Comparison of ENCODE assay signal across 23 cellular contexts in the genomic region with DNA sequence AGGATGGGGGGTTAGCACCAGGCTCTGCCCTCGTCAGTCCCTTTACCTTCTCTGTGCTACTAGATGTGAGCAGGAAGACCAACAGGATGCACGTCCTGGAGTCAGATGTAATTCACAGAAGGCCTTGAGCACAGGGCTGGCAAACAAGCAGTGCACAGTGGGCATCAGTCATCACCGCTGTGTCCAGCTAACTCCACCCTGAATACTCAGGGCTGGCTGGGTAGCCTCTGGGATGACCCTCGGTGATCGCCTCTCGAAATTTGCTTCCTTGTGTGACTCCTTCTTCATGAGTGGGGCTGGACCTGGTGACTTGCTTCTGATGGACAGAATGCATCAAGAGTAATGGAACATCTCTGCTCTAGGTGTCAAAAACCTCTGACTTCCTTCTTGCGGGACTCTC.
"Had no signal": no experiment of that assay in that cellular context is flagged by ENCODE, and none has a peak within 500 bp of the region (broad histone marks: within the 10 kb centered on the region; RNA-seq: fewer than 3 reads in every experiment).

No MANE protein-coding gene starts in this region.

- FAIRE-seq: islet of Langerhans had no signal

- H3K4me1 ChIP-seq: ascending aorta, gastrocnemius medialis had no signal

- H3K9me3 ChIP-seq: ascending aorta, gastrocnemius medialis, right lobe of liver, upper lobe of left lung had no signal

- DNase-seq: activated CD4-positive, alpha-beta T cell treated with anti-CD3 and anti-CD28 coated beads for 4 hours; activated CD4-positive, alpha-beta T cell treated with anti-CD3 and anti-CD28 coated beads, Interleukin-2, amount 50 U/mL, for 48 hours; activated CD8-positive, alpha-beta memory T cell treated with anti-CD3 and anti-CD28 coated beads, Interleukin-2, amount 50 U/mL, for 48 hours; activated gamma-delta T cell; activated naive CD4-positive, alpha-beta T cell treated with anti-CD3 and anti-CD28 coated beads, Interleukin-2, amount 10 ng/mL, durations not matched to agents 7 days and 5 days; activated naive CD8-positive, alpha-beta T cell treated with anti-CD3 and anti-CD28 coated beads, Interleukin-2, amount 10 ng/mL, durations not matched to agents 7 days and 5 days; activated T-cell treated with anti-CD3 and anti-CD28 coated beads, Interleukin-2, amount 50 U/mL, for 24 hours; brain microvascular endothelial cell; central memory CD4-positive, alpha-beta T cell; dermis blood vessel endothelial cell; effector CD8-positive, alpha-beta T cell; gastrocnemius medialis; glutamatergic neuron; left ventricle myocardium superior; right lobe of liver; stimulated activated CD4-positive, alpha-beta T cell treated with anti-CD3 and anti-CD28 coated beads, Interleukin-12 subunit alpha, Interleukin-12 subunit beta, amount 100 ng/mL, for 4 hours; stimulated activated CD4-positive, alpha-beta T cell treated with anti-CD3 and anti-CD28 coated beads, Interleukin-4, amount 100 ng/mL, for 1 hour; stimulated activated naive CD8-positive, alpha-beta T cell treated with anti-CD3 and anti-CD28 coated beads, Interleukin-15, Interleukin-2, amounts not matched to agents 100 U/mL and 50 U/mL, for 24 hours; T-helper 1 cell; upper lobe of left lung had no signal

- ATAC-seq: gastrocnemius medialis; left ventricle myocardium superior; right lobe of liver; stimulated activated naive CD8-positive, alpha-beta T cell treated with anti-CD3 and anti-CD28 coated beads, Interleukin-15, Interleukin-2, amounts not matched to agents 100 U/mL and 50 U/mL, for 24 hours had no signal

- H3K4me3 ChIP-seq: ascending aorta, gastrocnemius medialis, right lobe of liver, skin epidermis, upper lobe of left lung had no signal

- H3K27ac ChIP-seq: ascending aorta, brain microvascular endothelial cell, gastrocnemius medialis, right lobe of liver, skin epidermis had no signal

- H3K36me3 ChIP-seq: ascending aorta, brain microvascular endothelial cell, gastrocnemius medialis, right lobe of liver, upper lobe of left lung had no signal

- H3K27me3 ChIP-seq: ascending aorta, brain microvascular endothelial cell, right lobe of liver, upper lobe of left lung had no signal
